8 cellular contexts compared by ENCODE assay signal in genomic region chr6:37222992-37223391, GRCh38. TPM values are rescaled to one million over a fixed set of nuclear protein-coding genes. Genes with fewer than 3 reads are reported as not detected.
A peak's percentile ranks its signal among the peaks of the same experiment; 100 is the strongest.
DNase-seq lines count a peak whose midpoint lies in the region; ATAC-seq and TF ChIP-seq lines count a peak whose summit lies in the region.

No MANE protein-coding gene starts in this region.

- peaks cover 6% of the 10 kb centered on the region in 2 experiments; a peak in 2 of 4 replicates for H3K4me1 ChIP-seq in SK-N-SH (ENCODE audit: control insufficient read depth in 1 of 2, insufficient read depth in 2 of 2, low read depth in 1 of 2, low read length in 1 of 2)

- H3K9me3 ChIP-seq in SK-N-SH: no peaks in the 10 kb centered on the region

- H3K4me1 Mint-ChIP-seq in WTC11: peaks cover 13% of the 10 kb centered on the region
- peaks cover 8% of the 10 kb centered on the region for H3K4me1 Mint-ChIP-seq in glutamatergic neuron (ENCODE audit: low read depth, unreplicated experiment)
- peaks cover 12% of the 10 kb centered on the region for H3K4me1 Mint-ChIP-seq in stimulated activated effector memory CD8-positive, alpha-beta T cell treated with anti-CD3 and anti-CD28 coated beads, Interleukin-12 subunit alpha, Interleukin-12 subunit beta, amount 100 ng/mL, for 72 hours

- no peaks in the 10 kb centered on the region for H3K36me3 ChIP-seq in SK-N-SH (replicated peaks in 1 of 2; ENCODE audit: control insufficient read depth in 1 of 2, insufficient read depth in 2 of 2, low read length in 1 of 2)

- TF ChIP-seq CTCF in SK-N-SH (IDR thresholded peaks at IDR 0.05): no peak
- no peak for TF ChIP-seq CTCF in WTC11 (IDR thresholded peaks at IDR 0.05)
- no peak for TF ChIP-seq CTCF in glutamatergic neuron (IDR thresholded peaks at IDR 0.05; ENCODE audit: partially characterized antibody, unreplicated experiment)

- H3K4me3 Mint-ChIP-seq in WTC11: peak overlapping the region; percentile 86
- peak overlapping the region; percentile 46 for H3K4me3 Mint-ChIP-seq in glutamatergic neuron (ENCODE audit: unreplicated experiment)
- H3K4me3 Mint-ChIP-seq in stimulated activated effector memory CD8-positive, alpha-beta T cell treated with anti-CD3 and anti-CD28 coated beads, Interleukin-12 subunit alpha, Interleukin-12 subunit beta, amount 100 ng/mL, for 72 hours: peak overlapping the region; percentile 68

- peaks cover 3% of the 10 kb centered on the region for H3F3A ChIP-seq in SK-N-SH (replicated peaks; ENCODE audit: insufficient read depth)

- peak overlapping the region; percentile 62 to 65; a peak in 3 of 4 replicates for H3K4me3 ChIP-seq in SK-N-SH (ENCODE audit: low read depth in 2 of 2, low read length in 1 of 2)

- H3K36me3 Mint-ChIP-seq in WTC11 (no peaks in the 10 kb centered on the region), glutamatergic neuron (ENCODE audit: unreplicated experiment) (no peaks in the 10 kb centered on the region)
- H3K36me3 Mint-ChIP-seq in stimulated activated effector memory CD8-positive, alpha-beta T cell treated with anti-CD3 and anti-CD28 coated beads, Interleukin-12 subunit alpha, Interleukin-12 subunit beta, amount 100 ng/mL, for 72 hours: no peaks in the 10 kb centered on the region

- no peaks in the 10 kb centered on the region for H3K9me2 ChIP-seq in SK-N-SH

- no peak for TF ChIP-seq RAD21 in SK-N-SH (IDR thresholded peaks at IDR 0.05; ENCODE audit: low read length)

- H3K27ac Mint-ChIP-seq in WTC11 (peak overlapping the region; percentile 39), glutamatergic neuron (ENCODE audit: unreplicated experiment) (peak overlapping the region; percentile 76)
- H3K27ac Mint-ChIP-seq in stimulated activated effector memory CD8-positive, alpha-beta T cell treated with anti-CD3 and anti-CD28 coated beads, Interleukin-12 subunit alpha, Interleukin-12 subunit beta, amount 100 ng/mL, for 72 hours: no peak overlapping the region

- peak overlapping the region; percentile 90 for H2AFZ ChIP-seq in SK-N-SH (ENCODE audit: low read depth)

- H3K27me3 Mint-ChIP-seq in WTC11 (ENCODE audit: low read depth) (no peaks in the 10 kb centered on the region), glutamatergic neuron (ENCODE audit: unreplicated experiment) (peaks cover 2% of the 10 kb centered on the region)

- H4K20me1 ChIP-seq in SK-N-SH (ENCODE audit: insufficient read depth): no peaks in the 10 kb centered on the region

- H3K9me3 Mint-ChIP-seq in WTC11 (no peaks in the 10 kb centered on the region), glutamatergic neuron (ENCODE audit: unreplicated experiment) (peaks cover 2% of the 10 kb centered on the region)
- H3K9me3 Mint-ChIP-seq in stimulated activated effector memory CD8-positive, alpha-beta T cell treated with anti-CD3 and anti-CD28 coated beads, Interleukin-12 subunit alpha, Interleukin-12 subunit beta, amount 100 ng/mL, for 72 hours: no peaks in the 10 kb centered on the region

- CTCF ChIA-PET in SK-N-SH (lab: Yijun Ruan, JAX) (interaction anchor here (0.9 to 2.5 kb wide), 3 partner anchors 13 to 204 kb away, joined by 3 to 17 read pairs (median 5); no protein-coding TSS in a partner anchor), WTC11 (lab: Charles Lee) (interaction anchor here (1.0 to 4.4 kb wide), 7 partner anchors 12 to 338 kb away, joined by 3 to 24 read pairs (median 5); no protein-coding TSS in a partner anchor)

- no peaks in the 10 kb centered on the region for H3K27me3 ChIP-seq in SK-N-SH (ENCODE audit: insufficient read depth)

- POLR2A ChIA-PET in SK-N-SH (lab: Yijun Ruan, JAX): interaction anchor here (1.0 to 1.6 kb wide), 2 partner anchors 35 to 206 kb away, joined by 4 to 8 read pairs; partner anchors contain the start of genes TBC1D22B and TMEM217
- POLR2A ChIA-PET in WTC11 (lab: Charles Lee): interaction anchor here (0.6 to 2.1 kb wide), 4 partner anchors 23 to 827 kb away, joined by 3 to 10 read pairs (median 4); partner anchors contain the start of genes TBC1D22B and TMEM217

- DNase-seq in SK-N-SH (no peak), WTC11 (ENCODE audit: low spot score) (no peak), glutamatergic neuron (no peak), Ammon's horn (ENCODE audit: low spot score) (no peak)
- DNase-seq in stimulated activated effector memory CD8-positive, alpha-beta T cell treated with anti-CD3 and anti-CD28 coated beads, Interleukin-12 subunit alpha, Interleukin-12 subunit beta, amount 100 ng/mL, for 72 hours (ENCODE audit: low spot score in 2 of 2): no peak

- peak overlapping the region; percentile 86 for H3K4me2 ChIP-seq in SK-N-SH

- H3K27ac ChIP-seq in SK-N-SH (ENCODE audit: low read depth in 2 of 2, low read length in 1 of 2): peak overlapping the region; percentile 37 to 93; a peak in 3 of 4 replicates

- H3K9ac ChIP-seq in SK-N-SH: peak overlapping the region; percentile 38

- TF ChIP-seq EP300 in SK-N-SH (IDR thresholded peaks at IDR 0.05; ENCODE audit: borderline replicate concordance in 1 of 2, low read depth in 1 of 2, low read length in 1 of 2): no peak

- no peaks in the 10 kb centered on the region for H3K79me2 ChIP-seq in SK-N-SH (ENCODE audit: insufficient read depth)

- ATAC-seq in SK-N-SH treated with all-trans-retinoic acid at 6 μM for 48 hours (no peak), WTC11 (no peak), GM21619 (IDR thresholded peaks at IDR 0.05; ENCODE audit: unreplicated experiment) (no peak), GM21529 (IDR thresholded peaks at IDR 0.05; ENCODE audit: unreplicated experiment) (no peak)
- ATAC-seq in stimulated activated effector memory CD8-positive, alpha-beta T cell treated with anti-CD3 and anti-CD28 coated beads, Interleukin-12 subunit alpha, Interleukin-12 subunit beta, amount 100 ng/mL, for 72 hours: no peak

TF ChIP-seq in SK-N-SH, 30 proteins besides CTCF, POLR2A, EP300 and RAD21 (continues in another document):
- TF ChIP-seq PBX3 (IDR thresholded peaks at IDR 0.05) (no peak), NFIC (IDR thresholded peaks at IDR 0.05; ENCODE audit: borderline replicate concordance) (no peak), POLR2AphosphoS5 (IDR thresholded peaks at IDR 0.05; ENCODE audit: low read depth, low read length) (no peak)

TF ChIP-seq in SK-N-SH treated with all-trans-retinoic acid at 6 μM for 48 hours, 23 proteins besides CTCF, POLR2A, EP300 and RAD21:
- TF ChIP-seq GLIS3 (CRISPR knock-in tag; IDR thresholded peaks at IDR 0.05): no peak

TF ChIP-seq in WTC11, 78 proteins besides CTCF, POLR2A, EP300 and RAD21 (continues in another document):
- TF ChIP-seq GTF2I (CRISPR knock-in tag; conservative IDR thresholded peaks at IDR 0.05): no peak
- TF ChIP-seq IRF2 (CRISPR knock-in tag; IDR thresholded peaks at IDR 0.05; ENCODE audit: borderline replicate concordance, low read depth): no peak
- TF ChIP-seq E2F5 (CRISPR knock-in tag; IDR thresholded peaks at IDR 0.05): no peak
- no peak for TF ChIP-seq JUN (CRISPR knock-in tag; IDR thresholded peaks at IDR 0.05)
- no peak for TF ChIP-seq GRHL2 (CRISPR knock-in tag; IDR thresholded peaks at IDR 0.05; ENCODE audit: insufficient replicate concordance, severe bottlenecking)
- no peak for TF ChIP-seq STAT6 (CRISPR knock-in tag; conservative IDR thresholded peaks at IDR 0.05; ENCODE audit: low read depth)

RNA-seq across cellular contexts. Expression of gene TBC1D22B, which starts 34.6 kb away (rescaled TPM):
- 5.3 and 5.5 TPM in 2 replicates for polyA plus RNA-seq in SK-N-SH (2012; rRNA removed)
- 5.4 and 6.0 TPM in 2 replicates for polyA plus RNA-seq in SK-N-SH (2012; cell fraction: cytosol; rRNA removed)
- 8.9 and 9.1 TPM in 2 replicates for polyA plus RNA-seq in SK-N-SH (2012; cell fraction: nucleus; rRNA removed)
- 16.4 to 18.7 TPM (median 16.7 TPM) in 3 replicates for total RNA-seq in WTC11 (2021)
- 10.2 TPM for total RNA-seq in glutamatergic neuron (ENCODE audit: unreplicated experiment)

RNA-seq across cellular contexts. Expression of gene TMEM217, which starts 35.0 kb away (rescaled TPM):
- polyA plus RNA-seq in SK-N-SH (2012; rRNA removed): 1.5 and 2.0 TPM in 2 replicates
- polyA plus RNA-seq in SK-N-SH (2012; cell fraction: cytosol; rRNA removed): 1.6 and 1.7 TPM in 2 replicates
- polyA plus RNA-seq in SK-N-SH (2012; cell fraction: nucleus; rRNA removed): 1.3 and 3.0 TPM in 2 replicates
- total RNA-seq in WTC11 (2021) (0.55 to 0.99 TPM (median 0.61 TPM) in 3 replicates), glutamatergic neuron (ENCODE audit: unreplicated experiment) (not detected)

RNA-seq across cellular contexts. Expression of gene PIM1, which starts 53.0 kb away (rescaled TPM):
- 33.9 and 35.3 TPM in 2 replicates for polyA plus RNA-seq in SK-N-SH (2012; rRNA removed)
- polyA plus RNA-seq in SK-N-SH (2012; cell fraction: cytosol; rRNA removed): 18.9 and 20.6 TPM in 2 replicates
- 90.2 and 138 TPM in 2 replicates for polyA plus RNA-seq in SK-N-SH (2012; cell fraction: nucleus; rRNA removed)
- total RNA-seq in WTC11 (2021) (64.7 to 81.2 TPM (median 78.1 TPM) in 3 replicates), glutamatergic neuron (ENCODE audit: unreplicated experiment) (22.7 TPM)
